In the genomic region with DNA sequence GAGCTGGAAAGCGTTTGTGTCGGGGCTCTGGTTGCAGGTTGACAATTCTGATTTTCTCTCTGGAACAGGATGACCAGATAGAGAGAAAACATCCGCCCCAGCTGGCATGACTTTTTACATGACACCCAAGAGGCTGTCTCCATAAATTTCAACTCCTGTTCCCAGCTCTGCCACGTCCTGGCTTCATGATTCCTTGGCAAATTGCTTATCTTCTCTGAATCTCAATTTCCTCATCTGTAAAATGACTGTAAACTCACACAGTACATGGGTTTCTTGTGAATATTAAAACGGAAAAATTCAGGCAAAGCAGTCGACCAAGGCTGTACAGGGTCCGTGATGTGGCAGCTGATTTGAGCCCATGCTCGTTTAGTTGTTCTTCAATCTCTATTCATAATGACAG, we compare ENCODE assay signal across 25 cellular contexts.
"Had no signal": no experiment of that assay in that cellular context is flagged by ENCODE, and none has a peak within 500 bp of the region (broad histone marks: within the 10 kb centered on the region; RNA-seq: fewer than 3 reads in every experiment).

No MANE protein-coding gene starts in this region.

- H3K4me1 ChIP-seq: parathyroid adenoma, psoas muscle, right lobe of liver, sigmoid colon, stomach, thyroid gland, tibial nerve, upper lobe of left lung, vagina had no signal

- H3K27me3 ChIP-seq: ovary, right lobe of liver, thyroid gland, tibial nerve, upper lobe of left lung, vagina had no signal

- H3K4me3 ChIP-seq: ovary, psoas muscle, right lobe of liver, sigmoid colon, stomach, thoracic aorta, thyroid gland, tibial nerve, upper lobe of left lung, vagina had no signal

- H3K36me3 ChIP-seq: neural progenitor cell, ovary, right lobe of liver, sigmoid colon, stomach, thoracic aorta, thyroid gland, tibial nerve, upper lobe of left lung, vagina had no signal

- H2AFZ ChIP-seq: neural progenitor cell, parathyroid adenoma had no signal

- H3K27ac ChIP-seq: neural progenitor cell, ovary, parathyroid adenoma, psoas muscle, right lobe of liver, sigmoid colon, stomach, thoracic aorta, thyroid gland, tibial nerve, upper lobe of left lung, vagina had no signal

- H3K9ac ChIP-seq: neural progenitor cell, parathyroid adenoma had no signal

- H3K79me2 ChIP-seq: parathyroid adenoma had no signal

- DNase-seq: natural killer cell; occipital lobe; ovary; posterior cingulate gyrus; psoas muscle; right cardiac atrium; right lobe of liver; sigmoid colon; small intestine; stimulated activated CD4-positive, alpha-beta T cell treated with anti-CD3 and anti-CD28 coated beads, Interleukin-15, amount 100 ng/mL, for 24 hours; stimulated activated CD4-positive, alpha-beta T cell treated with anti-CD3 and anti-CD28 coated beads, Interleukin-2, amount 100 ng/mL, for 24 hours; stimulated activated CD4-positive, alpha-beta T cell treated with anti-CD3 and anti-CD28 coated beads, Interleukin-2, amount 100 ng/mL, for 48 hours; stimulated activated CD4-positive, alpha-beta T cell treated with anti-CD3 and anti-CD28 coated beads, Interleukin-4, amount 100 ng/mL, for 24 hours; stimulated activated naive B cell treated with anti-CD40 and anti-IgM and Interleukin-4, amounts not matched to agents 10 μg/mL and 1 μg/mL and 100 μg/mL, for 72 hours; stimulated activated naive CD4-positive, alpha-beta T cell treated with Interleukin-2 at 50 U/mL for 16 hours; stomach; thyroid gland; trophoblast cell; upper lobe of left lung had no signal

- ATAC-seq: natural killer cell; psoas muscle; right cardiac atrium; right lobe of liver; stimulated activated effector memory CD8-positive, alpha-beta T cell treated with anti-CD3 and anti-CD28 coated beads, Interleukin-12 subunit alpha, Interleukin-12 subunit beta, amount 100 ng/mL, for 72 hours; stimulated activated naive B cell treated with anti-CD40 and anti-IgM and Interleukin-4, amounts not matched to agents 10 μg/mL and 1 μg/mL and 100 μg/mL, for 72 hours had no signal

- H3K9me3 ChIP-seq: ovary, psoas muscle, right lobe of liver, sigmoid colon, stomach, thoracic aorta, thyroid gland, tibial nerve, upper lobe of left lung, vagina had no signal
